ENCODE assay signal across 11 cellular contexts in genomic region chr1:153928776-153929432, GRCh38. TPM values are rescaled to one million over a fixed set of nuclear protein-coding genes. Genes with fewer than 3 reads are reported as not detected.
DNase-seq lines count a peak whose midpoint lies in the region; ATAC-seq and TF ChIP-seq lines count a peak whose summit lies in the region.
"Had no signal": no experiment of that assay in that cellular context is flagged by ENCODE, and none has a peak within 500 bp of the region (broad histone marks: within the 10 kb centered on the region; RNA-seq: fewer than 3 reads in every experiment).

No MANE protein-coding gene starts in this region.

- peak overlapping the region; percentile 10 to 71 for H3K14ac ChIP-seq in mesenchymal stem cell (ENCODE audit: low read length in 2 of 2)

- DNase-seq in BE2C (peak; percentile 52), HT1080 (ENCODE audit: low read depth) (peak; percentile 45), caudate nucleus (lab: John Stamatoyannopoulos, UW) (peak in 57 of 61 donors; percentile 19 to 87 (median 67)), mesenchymal stem cell (peak; percentile 85), CD1c-positive myeloid dendritic cell (ENCODE audit: extremely low spot score) (no peak), AG08395 (ENCODE audit: low spot score) (no peak), smooth muscle cell (lab: John Stamatoyannopoulos, UW; ENCODE audit: unreplicated experiment) (no peak)
- DNase-seq: effector CD4-positive, alpha-beta T cell; mammary epithelial cell; upper lobe of left lung had no signal

- H4K20me1 ChIP-seq in smooth muscle cell (ENCODE audit: low read depth): no peaks in the 10 kb centered on the region

- no peaks in the 10 kb centered on the region for H3K79me2 ChIP-seq in smooth muscle cell (ENCODE audit: low read depth)

- H3K27ac ChIP-seq in caudate nucleus (ENCODE audit: low read depth, low read length): peak overlapping the region; percentile 99
- no peak overlapping the region for H3K27ac ChIP-seq in mesenchymal stem cell (ENCODE audit: low read length, poor library complexity, severe bottlenecking)
- H3K27ac ChIP-seq in smooth muscle cell (ENCODE audit: low read depth): no peak overlapping the region

- no peak for TF ChIP-seq CTCF in BE2C (IDR thresholded peaks at IDR 0.05; ENCODE audit: low read depth, low read length)
- no peak for TF ChIP-seq CTCF in smooth muscle cell (IDR thresholded peaks at IDR 0.05; ENCODE audit: borderline replicate concordance, insufficient read depth, poor library complexity, severe bottlenecking)

- H2AK5ac ChIP-seq in mesenchymal stem cell (ENCODE audit: low read length, severe bottlenecking): no peak overlapping the region

- H2BK5ac ChIP-seq in mesenchymal stem cell (ENCODE audit: low read depth, low read length, poor library complexity, severe bottlenecking): no peak overlapping the region

- H3K18ac ChIP-seq in mesenchymal stem cell (ENCODE audit: low read depth in 1 of 2, low read length in 2 of 2): peak overlapping the region; percentile 50 to 91

- H3K9ac ChIP-seq in mesenchymal stem cell (ENCODE audit: low read length) (no peak overlapping the region), smooth muscle cell (ENCODE audit: low read depth) (no peak overlapping the region)

- H3K27me3 ChIP-seq in BE2C (no peaks in the 10 kb centered on the region), mesenchymal stem cell (ENCODE audit: control insufficient read depth in 1 of 2, insufficient read depth in 1 of 2, low read length in 2 of 2) (no peaks in the 10 kb centered on the region), smooth muscle cell (ENCODE audit: low read depth) (no peaks in the 10 kb centered on the region)
- H3K27me3 ChIP-seq: upper lobe of left lung had no signal

- H4K91ac ChIP-seq in mesenchymal stem cell (ENCODE audit: low read length): no peak overlapping the region

- peak overlapping the region; percentile 39 for H2BK15ac ChIP-seq in mesenchymal stem cell (ENCODE audit: low read depth, poor library complexity, severe bottlenecking)

- H3F3A ChIP-seq in smooth muscle cell (ENCODE audit: low read depth): no peaks in the 10 kb centered on the region

- WGBS in mesenchymal stem cell: 100% methylated on average over 2 of the region's 6 CpGs
- 78% methylated on average over 6 of the region's 6 CpGs for WGBS in smooth muscle cell (ENCODE audit: low lambda C conversion rate)

- H3K4me2 ChIP-seq in mesenchymal stem cell (ENCODE audit: low read length, poor library complexity, severe bottlenecking) (no peak overlapping the region), smooth muscle cell (no peak overlapping the region)

- H3K4ac ChIP-seq in mesenchymal stem cell (ENCODE audit: low read depth in 1 of 2, low read length in 2 of 2): peak overlapping the region in 1 of 2 experiments; percentile 73

- no peak overlapping the region for H2AFZ ChIP-seq in mesenchymal stem cell (ENCODE audit: low read depth, low read length)
- no peak overlapping the region for H2AFZ ChIP-seq in smooth muscle cell (ENCODE audit: low read depth)

- peak overlapping the region; percentile 20 to 65 for H2BK12ac ChIP-seq in mesenchymal stem cell (ENCODE audit: low read length in 2 of 2)

- H3K36me3 ChIP-seq in BE2C (peaks cover 16% of the 10 kb centered on the region), mesenchymal stem cell (ENCODE audit: control insufficient read depth in 1 of 2, insufficient read depth in 2 of 2, low read depth in 1 of 2, low read length in 2 of 2) (peaks cover 37 to 43% of the 10 kb centered on the region in 2 experiments), smooth muscle cell (ENCODE audit: low read depth) (no peaks in the 10 kb centered on the region)

- H4K8ac ChIP-seq in mesenchymal stem cell (ENCODE audit: low read length): peak overlapping the region; percentile 80

- no peak overlapping the region for H3K23ac ChIP-seq in mesenchymal stem cell (ENCODE audit: low read length in 2 of 2)

- peaks cover 12% of the 10 kb centered on the region; the same call in 1 of the 2 replicates for H3K4me1 ChIP-seq in BE2C
- H3K4me1 ChIP-seq in mesenchymal stem cell (ENCODE audit: control insufficient read depth, insufficient read depth, low read depth, low read length): peaks cover 4% of the 10 kb centered on the region
- H3K4me1 ChIP-seq in smooth muscle cell (ENCODE audit: low read depth): no peaks in the 10 kb centered on the region

- no peak overlapping the region for H3K4me3 ChIP-seq in BE2C (ENCODE audit: low read depth, low read length)
- H3K4me3 ChIP-seq in mesenchymal stem cell (ENCODE audit: insufficient read depth in 1 of 2, low read depth in 1 of 2, low read length in 2 of 2): peak overlapping the region in 1 of 2 experiments; percentile 32
- no peak overlapping the region for H3K4me3 ChIP-seq in smooth muscle cell
- H3K4me3 ChIP-seq: upper lobe of left lung had no signal

- H2BK120ac ChIP-seq in mesenchymal stem cell (ENCODE audit: low read depth, low read length): no peak overlapping the region

- H3K9me3 ChIP-seq in BE2C (no peaks in the 10 kb centered on the region), mesenchymal stem cell (ENCODE audit: control insufficient read depth, low read length) (no peaks in the 10 kb centered on the region), smooth muscle cell (replicated peaks; ENCODE audit: low read depth) (no peaks in the 10 kb centered on the region)
- H3K9me3 ChIP-seq: upper lobe of left lung had no signal

- H3K79me1 ChIP-seq in mesenchymal stem cell (replicated peaks; ENCODE audit: low read length, poor library complexity, severe bottlenecking): peaks cover 1% of the 10 kb centered on the region

- no peak for ATAC-seq in GM18868 (IDR thresholded peaks at IDR 0.05; ENCODE audit: unreplicated experiment)

RNA-seq across cellular contexts. Expression of gene GATAD2B, which starts 6.1 kb away (rescaled TPM):
- polyA plus RNA-seq in BE2C (2012; ENCODE audit: insufficient read depth, insufficient read length, low read depth): 15.1 TPM
- total RNA-seq in HT1080 (2014; rRNA removed; shearing (Covaris generic)): 5.6 and 9.5 TPM in 2 replicates
- polyA plus RNA-seq in HT1080 (2015; cell fraction: cytosol; rRNA removed): 9.7 and 15.9 TPM in 2 replicates
- polyA plus RNA-seq in HT1080 (2015; cell fraction: nucleus; rRNA removed): 23.8 and 28.4 TPM in 2 replicates
- 15.0 TPM for polyA plus RNA-seq in mesenchymal stem cell (2013, experiment 1 of 2)
- 14.1 TPM for polyA plus RNA-seq in mesenchymal stem cell (2013, experiment 2 of 2)
- total RNA-seq in smooth muscle cell: 13.2 and 24.9 TPM in 2 replicates
- 7.8 and 10.0 TPM in 2 replicates for polyA plus RNA-seq in smooth muscle cell

RNA-seq across cellular contexts. Expression of gene DENND4B, which starts 17.6 kb away (rescaled TPM):
- 167 TPM for polyA plus RNA-seq in BE2C (2012; ENCODE audit: insufficient read depth, insufficient read length, low read depth)
- 15.2 and 17.6 TPM in 2 replicates for total RNA-seq in HT1080 (2014; rRNA removed; shearing (Covaris generic))
- 23.6 and 24.1 TPM in 2 replicates for polyA plus RNA-seq in HT1080 (2015; cell fraction: cytosol; rRNA removed)
- polyA plus RNA-seq in HT1080 (2015; cell fraction: nucleus; rRNA removed): 148 and 152 TPM in 2 replicates
- 21.7 TPM for polyA plus RNA-seq in mesenchymal stem cell (2013, experiment 1 of 2)
- 18.0 TPM for polyA plus RNA-seq in mesenchymal stem cell (2013, experiment 2 of 2)
- 6.4 and 9.7 TPM in 2 replicates for total RNA-seq in smooth muscle cell
- 16.3 and 21.1 TPM in 2 replicates for polyA plus RNA-seq in smooth muscle cell

RNA-seq across cellular contexts. Expression of gene CRTC2, which starts 29.5 kb away (rescaled TPM):
- polyA plus RNA-seq in BE2C (2012; ENCODE audit: insufficient read depth, insufficient read length, low read depth): 43.8 TPM
- total RNA-seq in HT1080 (2014; rRNA removed; shearing (Covaris generic)): 17.6 and 26.6 TPM in 2 replicates
- polyA plus RNA-seq in HT1080 (2015; cell fraction: cytosol; rRNA removed): 23.3 and 24.6 TPM in 2 replicates
- 44.7 and 57.7 TPM in 2 replicates for polyA plus RNA-seq in HT1080 (2015; cell fraction: nucleus; rRNA removed)
- polyA plus RNA-seq in mesenchymal stem cell (2013, experiment 1 of 2): 30.3 TPM
- polyA plus RNA-seq in mesenchymal stem cell (2013, experiment 2 of 2): 27.0 TPM
- 9.9 and 13.0 TPM in 2 replicates for total RNA-seq in smooth muscle cell
- polyA plus RNA-seq in smooth muscle cell: 24.6 and 37.7 TPM in 2 replicates

RNA-seq across cellular contexts. Expression of gene SLC39A1, which starts 34.4 kb away (rescaled TPM):
- 88.3 TPM for polyA plus RNA-seq in BE2C (2012; ENCODE audit: insufficient read depth, insufficient read length, low read depth)
- total RNA-seq in HT1080 (2014; rRNA removed; shearing (Covaris generic)): 104 and 126 TPM in 2 replicates
- polyA plus RNA-seq in HT1080 (2015; cell fraction: cytosol; rRNA removed): 85.1 and 85.5 TPM in 2 replicates
- polyA plus RNA-seq in HT1080 (2015; cell fraction: nucleus; rRNA removed): 44.6 and 45.3 TPM in 2 replicates
- 106 TPM for polyA plus RNA-seq in mesenchymal stem cell (2013, experiment 1 of 2)
- polyA plus RNA-seq in mesenchymal stem cell (2013, experiment 2 of 2): 105 TPM
- 78.8 and 104 TPM in 2 replicates for total RNA-seq in smooth muscle cell
- 128 and 143 TPM in 2 replicates for polyA plus RNA-seq in smooth muscle cell

RNA-seq across cellular contexts. Expression of gene CREB3L4, which starts 38.8 kb away (rescaled TPM):
- 14.1 TPM for polyA plus RNA-seq in BE2C (2012; ENCODE audit: insufficient read depth, insufficient read length, low read depth)
- 9.0 and 11.2 TPM in 2 replicates for total RNA-seq in HT1080 (2014; rRNA removed; shearing (Covaris generic))
- polyA plus RNA-seq in HT1080 (2015; cell fraction: cytosol; rRNA removed): 15.8 TPM in 2 replicates
- polyA plus RNA-seq in HT1080 (2015; cell fraction: nucleus; rRNA removed): 34.4 and 35.4 TPM in 2 replicates
- polyA plus RNA-seq in mesenchymal stem cell (2013, experiment 1 of 2): 3.3 TPM
- 2.9 TPM for polyA plus RNA-seq in mesenchymal stem cell (2013, experiment 2 of 2)
- 13.0 and 14.9 TPM in 2 replicates for total RNA-seq in smooth muscle cell
- polyA plus RNA-seq in smooth muscle cell: 9.0 and 13.2 TPM in 2 replicates

Comparison
In these comparisons a context has a peak if more than half of its experiments do, and no peak if none do; other contexts are left out.
1. DNase-seq: peak in BE2C (single experiment), HT1080 (single experiment), caudate nucleus (57 of 61) and mesenchymal stem cell (single experiment); none in CD1c-positive myeloid dendritic cell (single experiment), AG08395 (single experiment) and smooth muscle cell (single experiment).